Comparison of ENCODE assay signal across 14 cellular contexts in genomic region chr3:155196131-155197075, GRCh38.
DNase-seq lines count a peak whose midpoint lies in the region; ATAC-seq and TF ChIP-seq lines count a peak whose summit lies in the region.
"Had no signal": no experiment of that assay in that cellular context is flagged by ENCODE, and none has a peak within 500 bp of the region (broad histone marks: within the 10 kb centered on the region; RNA-seq: fewer than 3 reads in every experiment).

No MANE protein-coding gene starts in this region.

- 85 to 92% methylated on average over 4 to 5 of the region's 5 CpGs for WGBS in endodermal cell (ENCODE audit: insufficient coverage in 1 of 2, insufficient read length in 1 of 2), 2 experiments
- 77% methylated on average over 5 of the region's 5 CpGs for WGBS in suprapubic skin

- H3K9ac ChIP-seq in endodermal cell (ENCODE audit: extremely low read depth, low read length, poor library complexity, severe bottlenecking): no peak overlapping the region
- H3K9ac ChIP-seq: SK-N-SH had no signal

- no peaks in the 10 kb centered on the region for H3K9me3 Mint-ChIP-seq in endodermal cell
- no peaks in the 10 kb centered on the region for H3K9me3 Mint-ChIP-seq in nephron progenitor cell
- H3K9me3 Mint-ChIP-seq in CD4-positive, alpha-beta T cell: no peaks in the 10 kb centered on the region

- H3K27me3 Mint-ChIP-seq in endodermal cell (ENCODE audit: insufficient read depth) (no peaks in the 10 kb centered on the region), nephron progenitor cell (ENCODE audit: low read depth, poor library complexity) (no peaks in the 10 kb centered on the region)
- H3K27me3 Mint-ChIP-seq in CD4-positive, alpha-beta T cell: no peaks in the 10 kb centered on the region

- H3K27me3 ChIP-seq in endodermal cell (ENCODE audit: control insufficient read depth, insufficient read depth, low read length, poor library complexity, severe bottlenecking) (no peaks in the 10 kb centered on the region), suprapubic skin (no peaks in the 10 kb centered on the region)
- no peaks in the 10 kb centered on the region for H3K27me3 ChIP-seq in CD4-positive, alpha-beta T cell (ENCODE audit: control insufficient read depth, insufficient read depth, low read length)

- H3K4me1 Mint-ChIP-seq in endodermal cell (peaks cover 25% of the 10 kb centered on the region), nephron progenitor cell (peaks cover 20% of the 10 kb centered on the region)
- H3K4me1 Mint-ChIP-seq in CD4-positive, alpha-beta T cell (ENCODE audit: low read depth): no peaks in the 10 kb centered on the region
- H3K4me1 Mint-ChIP-seq: CD14-positive monocyte had no signal

- H3K36me3 Mint-ChIP-seq in endodermal cell (ENCODE audit: low read depth) (no peaks in the 10 kb centered on the region), nephron progenitor cell (ENCODE audit: low read depth) (no peaks in the 10 kb centered on the region)
- H3K36me3 Mint-ChIP-seq in CD4-positive, alpha-beta T cell (ENCODE audit: low read depth): no peaks in the 10 kb centered on the region
- H3K36me3 Mint-ChIP-seq: CD14-positive monocyte had no signal

- POLR2A ChIA-PET in CD4-positive, alpha-beta T cell (lab: Charles Lee): no interaction called here

- H3K36me3 ChIP-seq in endodermal cell (ENCODE audit: control insufficient read depth, insufficient read depth, low read length): no peaks in the 10 kb centered on the region
- H3K36me3 ChIP-seq in suprapubic skin: no peaks in the 10 kb centered on the region

- ATAC-seq in CD4-positive, alpha-beta T cell (ENCODE audit: poor library complexity): no peak
- no peak for ATAC-seq in HG02970 (IDR thresholded peaks at IDR 0.05; ENCODE audit: low FRiP score, unreplicated experiment)

- intact Hi-C loops in CD4-positive, alpha-beta T cell (cut with DNase I, micrococcal nuclease): no loop called here

- TF ChIP-seq POLR2A in suprapubic skin (IDR thresholded peaks at IDR 0.05): no peak

- no peak overlapping the region for H3K4me3 ChIP-seq in endodermal cell (ENCODE audit: low read length)
- no peak overlapping the region for H3K4me3 ChIP-seq in suprapubic skin

- no peak for TF ChIP-seq CTCF in endodermal cell (conservative IDR thresholded peaks at IDR 0.05)
- no peak for TF ChIP-seq CTCF in nephron progenitor cell (IDR thresholded peaks at IDR 0.05)
- no peak for TF ChIP-seq CTCF in suprapubic skin (IDR thresholded peaks at IDR 0.05)
- no peak for TF ChIP-seq CTCF in CD4-positive, alpha-beta T cell (IDR thresholded peaks at IDR 0.05)

- CTCF ChIA-PET in CD4-positive, alpha-beta T cell (lab: Charles Lee): no interaction called here

- H3K9me3 ChIP-seq in endodermal cell (ENCODE audit: control insufficient read depth, low read length) (peaks cover 4% of the 10 kb centered on the region), suprapubic skin (no peaks in the 10 kb centered on the region)
- no peaks in the 10 kb centered on the region for H3K9me3 ChIP-seq in CD4-positive, alpha-beta T cell (ENCODE audit: control insufficient read depth, low read length)
- H3K9me3 ChIP-seq: Caco-2, SK-N-SH had no signal

- no peak overlapping the region for H3K4me3 Mint-ChIP-seq in endodermal cell
- no peak overlapping the region for H3K4me3 Mint-ChIP-seq in nephron progenitor cell
- H3K4me3 Mint-ChIP-seq in CD4-positive, alpha-beta T cell: no peak overlapping the region
- H3K4me3 Mint-ChIP-seq: CD14-positive monocyte had no signal

- no peak overlapping the region for H3K27ac ChIP-seq in endodermal cell (ENCODE audit: low read depth, low read length)
- H3K27ac ChIP-seq in suprapubic skin: peak overlapping the region; percentile 9
- H3K27ac ChIP-seq in CD4-positive, alpha-beta T cell (ENCODE audit: low read depth, low read length): no peak overlapping the region

- DNase-seq in EH (ENCODE audit: low read depth) (peak; percentile 18), endodermal cell (peak; percentile 47), nephron progenitor cell (no peak), suprapubic skin (ENCODE audit: low spot score in 2 of 2) (no peak), GOT3 (lab: John Stamatoyannopoulos, UW) (no peak)
- no peak for DNase-seq in CD4-positive, alpha-beta T cell
- DNase-seq: Caco-2, NCI-H146, NCI-H2081 treated with DMSO at 0.1 percent for 48 hours, NCI-H345, NCI-H69, SK-N-SH had no signal

- no peak for TF ChIP-seq EP300 in suprapubic skin (IDR thresholded peaks at IDR 0.05)

- H3K27ac Mint-ChIP-seq in endodermal cell: no peak overlapping the region
- H3K27ac Mint-ChIP-seq in nephron progenitor cell: peak overlapping the region; percentile 70
- no peak overlapping the region for H3K27ac Mint-ChIP-seq in CD4-positive, alpha-beta T cell
- H3K27ac Mint-ChIP-seq: CD14-positive monocyte had no signal

- peaks cover 15% of the 10 kb centered on the region for H3K4me1 ChIP-seq in endodermal cell (ENCODE audit: control insufficient read depth, insufficient read depth, low read length)
- H3K4me1 ChIP-seq in suprapubic skin: peaks cover 3% of the 10 kb centered on the region
- H3K4me1 ChIP-seq: Caco-2 had no signal

Comparison
In these comparisons a context has a peak if more than half of its experiments do, and no peak if none do; other contexts are left out.
1. DNase-seq: peak in EH (single experiment) and endodermal cell (single experiment); none in nephron progenitor cell (single experiment), suprapubic skin (0 of 2), GOT3 (single experiment) and CD4-positive, alpha-beta T cell (0 of 10).